In genomic region chr1:31617917-31618746, GRCh38 we compare ENCODE assay signal across 8 cellular contexts. TPM values are rescaled to one million over a fixed set of nuclear protein-coding genes. Genes with fewer than 3 reads are reported as not detected.
DNase-seq lines count a peak whose midpoint lies in the region; ATAC-seq and TF ChIP-seq lines count a peak whose summit lies in the region.

No MANE protein-coding gene starts in this region.

- peak overlapping the region; percentile 59 for H3K4me3 Mint-ChIP-seq in endodermal cell
- H3K4me3 Mint-ChIP-seq in naive thymus-derived CD4-positive, alpha-beta T cell: peak overlapping the region in 7 of 10 donors; percentile 33 to 63 (median 51)

- DNase-seq in NCI-H524 (lab: John Stamatoyannopoulos, UW) (peak; percentile 32 to 53), NCI-H524 treated with DMSO at 0.1 percent for 48 hours (lab: John Stamatoyannopoulos, UW) (no peak), NB4 (ENCODE audit: low read depth) (peak; percentile 53), endodermal cell (peak; percentile 91), tibial nerve (ENCODE audit: low spot score in 2 of 2) (no peak), T1000 (lab: John Stamatoyannopoulos, UW) (no peak)
- DNase-seq in activated CD4-positive, alpha-beta T cell treated with anti-CD3 and anti-CD28 coated beads, Interleukin-2, amount 50 U/mL, for 1 hour: peak; percentile 43
- DNase-seq in naive thymus-derived CD4-positive, alpha-beta T cell: peak in 8 of 9 donors; percentile 22 to 46 (median 36)

- H3K9me3 Mint-ChIP-seq in endodermal cell: no peaks in the 10 kb centered on the region
- no peaks in the 10 kb centered on the region for H3K9me3 Mint-ChIP-seq in naive thymus-derived CD4-positive, alpha-beta T cell

- no peak overlapping the region for H3K27ac ChIP-seq in endodermal cell (ENCODE audit: low read depth, low read length)
- no peak overlapping the region for H3K27ac ChIP-seq in naive thymus-derived CD4-positive, alpha-beta T cell (ENCODE audit: low read depth, low read length)
- no peak overlapping the region for H3K27ac ChIP-seq in tibial nerve

- peak; percentile 69 for TF ChIP-seq CTCF in NB4 (IDR thresholded peaks at IDR 0.05; ENCODE audit: low read depth, low read length)
- peak; percentile 99 for TF ChIP-seq CTCF in endodermal cell (conservative IDR thresholded peaks at IDR 0.05)
- peak; percentile 68 to 83 (median 74) for TF ChIP-seq CTCF in tibial nerve (IDR thresholded peaks at IDR 0.05)

- H3K36me3 ChIP-seq in endodermal cell (ENCODE audit: control insufficient read depth, insufficient read depth, low read length) (no peaks in the 10 kb centered on the region), tibial nerve (no peaks in the 10 kb centered on the region)
- no peaks in the 10 kb centered on the region for H3K36me3 ChIP-seq in naive thymus-derived CD4-positive, alpha-beta T cell (ENCODE audit: control insufficient read depth in 2 of 3, insufficient read depth in 3 of 3, low read length in 3 of 3)

- H3K4me1 Mint-ChIP-seq in endodermal cell: no peaks in the 10 kb centered on the region
- peaks cover 0 to 10% (median 5%) of the 10 kb centered on the region in 7 donors for H3K4me1 Mint-ChIP-seq in naive thymus-derived CD4-positive, alpha-beta T cell

- peak; percentile 77 for ATAC-seq in naive thymus-derived CD4-positive, alpha-beta T cell

- WGBS in endodermal cell (ENCODE audit: insufficient coverage in 1 of 2, insufficient read length in 1 of 2), 2 experiments: 12 to 56% methylated on average over 10 to 56 of the region's 56 CpGs
- WGBS in tibial nerve, 2 donors: 16 to 18% methylated on average over 37 to 41 of the region's 56 CpGs

- no peaks in the 10 kb centered on the region for H3K4me1 ChIP-seq in endodermal cell (ENCODE audit: control insufficient read depth, insufficient read depth, low read length)
- no peaks in the 10 kb centered on the region for H3K4me1 ChIP-seq in naive thymus-derived CD4-positive, alpha-beta T cell (ENCODE audit: control insufficient read depth in 2 of 2, insufficient read depth in 2 of 2, low read length in 2 of 2)
- H3K4me1 ChIP-seq in tibial nerve: peaks cover 0 to 14% (median 8%) of the 10 kb centered on the region in 4 donors

- CTCF ChIA-PET in naive thymus-derived CD4-positive, alpha-beta T cell (lab: Charles Lee): interaction anchor here (0.9 to 1.4 kb wide), 2 partner anchors 9 to 15 kb away, joined by 3 read pairs; no protein-coding TSS in a partner anchor

- peaks cover 39% of the 10 kb centered on the region for H3K27me3 Mint-ChIP-seq in endodermal cell (ENCODE audit: insufficient read depth)
- peaks cover 29 to 37% (median 30%) of the 10 kb centered on the region in 5 donors for H3K27me3 Mint-ChIP-seq in naive thymus-derived CD4-positive, alpha-beta T cell

- H3K4me3 ChIP-seq in NB4 (ENCODE audit: low read depth, low read length): no peak overlapping the region
- H3K4me3 ChIP-seq in endodermal cell (ENCODE audit: low read length): peak overlapping the region; percentile 81
- peak overlapping the region; percentile 24 for H3K4me3 ChIP-seq in naive thymus-derived CD4-positive, alpha-beta T cell (ENCODE audit: low read length)
- peak overlapping the region; percentile 19 to 50 (median 37) for H3K4me3 ChIP-seq in tibial nerve

- H3K27me3 ChIP-seq in endodermal cell (ENCODE audit: control insufficient read depth, insufficient read depth, low read length, poor library complexity, severe bottlenecking) (peaks cover 26% of the 10 kb centered on the region), tibial nerve (peaks cover 0 to 33% of the 10 kb centered on the region in 2 donors)
- H3K27me3 ChIP-seq in naive thymus-derived CD4-positive, alpha-beta T cell (ENCODE audit: control insufficient read depth in 2 of 2, insufficient read depth in 2 of 2, low read length in 2 of 2): peaks cover 0 to 3% of the 10 kb centered on the region in 2 donors

- no peak overlapping the region for H3K9ac ChIP-seq in endodermal cell (ENCODE audit: extremely low read depth, low read length, poor library complexity, severe bottlenecking)

- TF ChIP-seq EP300 in tibial nerve (IDR thresholded peaks at IDR 0.05): no peak

- TF ChIP-seq POLR2A in NB4 (IDR thresholded peaks at IDR 0.05; ENCODE audit: extremely low read depth, insufficient read length) (no peak), tibial nerve (IDR thresholded peaks at IDR 0.05) (no peak)

- H3K36me3 Mint-ChIP-seq in endodermal cell (ENCODE audit: low read depth): no peaks in the 10 kb centered on the region
- H3K36me3 Mint-ChIP-seq in naive thymus-derived CD4-positive, alpha-beta T cell: no peaks in the 10 kb centered on the region

- POLR2A ChIA-PET in naive thymus-derived CD4-positive, alpha-beta T cell (lab: Charles Lee): interaction anchor here (0.5 kb wide), 1 partner anchor 235 kb away, joined by 4 read pairs; no protein-coding TSS in a partner anchor

- H3K27ac Mint-ChIP-seq in endodermal cell: no peak overlapping the region
- H3K27ac Mint-ChIP-seq in naive thymus-derived CD4-positive, alpha-beta T cell: no peak overlapping the region

- intact Hi-C loops in naive thymus-derived CD4-positive, alpha-beta T cell (cut with micrococcal nuclease): loop anchor here in 1 of 2 donors (1.0 kb wide), 1 partner anchor 54 kb away; no protein-coding TSS in a partner anchor

- H3K9me3 ChIP-seq in endodermal cell (ENCODE audit: control insufficient read depth, low read length) (no peaks in the 10 kb centered on the region), tibial nerve (no peaks in the 10 kb centered on the region)
- H3K9me3 ChIP-seq in naive thymus-derived CD4-positive, alpha-beta T cell (ENCODE audit: control insufficient read depth in 2 of 3, low read length in 3 of 3): no peaks in the 10 kb centered on the region

RNA-seq across cellular contexts. Expression of gene HCRTR1, which starts 0.6 kb away (rescaled TPM):
- total RNA-seq in endodermal cell (not detected), tibial nerve (1 to 10 TPM in 1 of 4 donors, under 1 TPM in 1, not detected in 2; 0.21 to 2.5 TPM)
- 0.28 TPM for polyA plus RNA-seq in endodermal cell (2013, experiment 1 of 2)
- not detected for polyA plus RNA-seq in endodermal cell (2013, experiment 2 of 2)
- total RNA-seq in naive thymus-derived CD4-positive, alpha-beta T cell: not detected
- not detected for polyA plus RNA-seq in naive thymus-derived CD4-positive, alpha-beta T cell

RNA-seq across cellular contexts. Expression of gene PEF1, which starts 26.5 kb away (rescaled TPM):
- total RNA-seq in endodermal cell: 10 to 100 TPM; 51.4 to 59.1 TPM
- 60.4 TPM for polyA plus RNA-seq in endodermal cell (2013, experiment 1 of 2)
- polyA plus RNA-seq in endodermal cell (2013, experiment 2 of 2): 61.7 TPM
- total RNA-seq in naive thymus-derived CD4-positive, alpha-beta T cell: 10 to 100 TPM; 37.7 to 49.8 (median 40.8) TPM
- polyA plus RNA-seq in naive thymus-derived CD4-positive, alpha-beta T cell: 10 to 100 TPM; 74.7 to 87.7 TPM
- total RNA-seq in tibial nerve: 100 to 1,000 TPM in 1 of 4 donors, 10 to 100 TPM in 3; 62.5 to 108 (median 89.7) TPM

RNA-seq across cellular contexts. Expression of gene TINAGL1, which starts 41.8 kb away (rescaled TPM):
- total RNA-seq in endodermal cell (1 to 10 TPM; 3.0 to 3.4 TPM), tibial nerve (100 to 1,000 TPM in 3 of 4 donors, 10 to 100 TPM in 1; 97.3 to 227 (median 198) TPM)
- 1.0 TPM for polyA plus RNA-seq in endodermal cell (2013, experiment 1 of 2)
- 0.70 TPM for polyA plus RNA-seq in endodermal cell (2013, experiment 2 of 2)
- not detected for total RNA-seq in naive thymus-derived CD4-positive, alpha-beta T cell
- polyA plus RNA-seq in naive thymus-derived CD4-positive, alpha-beta T cell: not detected

Comparison
In these comparisons a context has a peak if more than half of its experiments do, and no peak if none do; other contexts are left out.
1. DNase-seq: peak in NCI-H524 (2 of 2), NB4 (single experiment), activated CD4-positive, alpha-beta T cell treated with anti-CD3 and anti-CD28 coated beads, Interleukin-2, amount 50 U/mL, for 1 hour (single experiment), endodermal cell (single experiment) and naive thymus-derived CD4-positive, alpha-beta T cell (8 of 9); none in NCI-H524 treated with DMSO at 0.1 percent for 48 hours (single experiment), tibial nerve (0 of 2) and T1000 (single experiment).
2. RNA of gene TINAGL1, which starts 41.8 kb away (total RNA-seq): 97.3 to 227 TPM in tibial nerve; 3.0 to 3.4 TPM in endodermal cell and not detected in naive thymus-derived CD4-positive, alpha-beta T cell; every median in the first group is over 10 times any median in the second.
3. Peak in every context shown above with its lines, with median percentiles within 50 percentile points of each other: CTCF ChIP-seq.